Comparison of ENCODE assay signal across 26 cellular contexts in genomic region chr21:41824466-41825207, GRCh38. TPM values are rescaled to one million over a fixed set of nuclear protein-coding genes. Genes with fewer than 3 reads are reported as not detected.
"Had no signal": no experiment of that assay in that cellular context is flagged by ENCODE, and none has a peak within 500 bp of the region (broad histone marks: within the 10 kb centered on the region; RNA-seq: fewer than 3 reads in every experiment).

No MANE protein-coding gene starts in this region.

- H3K9me3 Mint-ChIP-seq: activated B cell treated with CpG ODN at 0.5 μM for 24 hours; activated CD4-positive, alpha-beta memory T cell treated with anti-CD3 and anti-CD28 coated beads for 36 hours; activated CD4-positive, alpha-beta T cell treated with anti-CD3 and anti-CD28 coated beads, Interleukin-2, amount 10 ng/mL, durations not matched to agents 24 days and 14 days; activated naive CD4-positive, alpha-beta T cell treated with anti-CD3 and anti-CD28 coated beads, Interleukin-2, amount 10 ng/mL, durations not matched to agents 7 days and 5 days; activated naive CD8-positive, alpha-beta T cell treated with anti-CD3 and anti-CD28 coated beads, Interleukin-2, amount 10 ng/mL, durations not matched to agents 7 days and 5 days; activated T-cell treated with anti-CD3 and anti-CD28 coated beads, Interleukin-2, amount 50 U/mL, for 4 hours; T-cell had no signal

- H3K27me3 ChIP-seq: adrenal gland, breast epithelium had no signal

- H3K4me1 Mint-ChIP-seq: activated B cell treated with CpG ODN at 0.5 μM for 24 hours; activated CD4-positive, alpha-beta T cell treated with anti-CD3 and anti-CD28 coated beads, Interleukin-2, amount 10 ng/mL, durations not matched to agents 24 days and 14 days; activated naive CD8-positive, alpha-beta T cell treated with anti-CD3 and anti-CD28 coated beads, Interleukin-2, amount 10 ng/mL, durations not matched to agents 7 days and 5 days; T-cell had no signal

- H3K36me3 ChIP-seq: breast epithelium had no signal

- H3K36me3 Mint-ChIP-seq: activated naive CD8-positive, alpha-beta T cell treated with anti-CD3 and anti-CD28 coated beads, Interleukin-2, amount 10 ng/mL, durations not matched to agents 7 days and 5 days had no signal

- H3K27ac ChIP-seq: adrenal gland, breast epithelium, SK-N-MC had no signal

- H3K4me1 ChIP-seq: adrenal gland, breast epithelium had no signal

- DNase-seq: activated B cell treated with CpG ODN at 0.5 μM for 24 hours; activated CD4-positive, alpha-beta memory T cell treated with anti-CD3 and anti-CD28 coated beads for 36 hours; activated CD4-positive, alpha-beta T cell treated with anti-CD3 and anti-CD28 coated beads for 1 hour; activated CD4-positive, alpha-beta T cell treated with anti-CD3 and anti-CD28 coated beads, Interleukin-2, amount 10 ng/mL, durations not matched to agents 24 days and 14 days; activated CD8-positive, alpha-beta memory T cell treated with anti-CD3 and anti-CD28 coated beads for 24 hours; activated effector memory CD4-positive, alpha-beta T cell treated with anti-CD3 and anti-CD28 coated beads, Interleukin-2, amount 50 U/mL, for 16 hours; activated naive CD8-positive, alpha-beta T cell treated with anti-CD3 and anti-CD28 coated beads, Interleukin-2, amount 10 ng/mL, durations not matched to agents 7 days and 5 days; activated T-cell treated with anti-CD3 and anti-CD28 coated beads, Interleukin-2, amount 50 U/mL, for 4 hours; adrenal gland; anterior cingulate cortex; caudate nucleus; KG1; NCI-H1105; NCI-H1436; NCI-H1694 treated with DMSO at 0.1 percent for 48 hours; NCI-H2227 treated with DMSO at 0.1 percent for 48 hours; NCI-H446 treated with DMSO at 0.1 percent for 48 hours; NCI-H524 treated with DMSO at 0.1 percent for 48 hours; NCI-H748 treated with DMSO at 0.1 percent for 48 hours; T-cell; T-helper 2 cell; T1000 had no signal

- H3K27me3 Mint-ChIP-seq: activated B cell treated with CpG ODN at 0.5 μM for 24 hours; activated CD4-positive, alpha-beta memory T cell treated with anti-CD3 and anti-CD28 coated beads for 36 hours; activated CD4-positive, alpha-beta T cell treated with anti-CD3 and anti-CD28 coated beads, Interleukin-2, amount 10 ng/mL, durations not matched to agents 24 days and 14 days; activated naive CD4-positive, alpha-beta T cell treated with anti-CD3 and anti-CD28 coated beads, Interleukin-2, amount 10 ng/mL, durations not matched to agents 7 days and 5 days; activated naive CD8-positive, alpha-beta T cell treated with anti-CD3 and anti-CD28 coated beads, Interleukin-2, amount 10 ng/mL, durations not matched to agents 7 days and 5 days; T-cell had no signal

- ATAC-seq: activated T-cell treated with anti-CD3 and anti-CD28 coated beads, Interleukin-2, amount 50 U/mL, for 4 hours; T-cell had no signal

- H3K9me3 ChIP-seq: adrenal gland, breast epithelium had no signal

- H3K4me3 ChIP-seq: adrenal gland, breast epithelium, SK-N-MC had no signal

- H3K27ac Mint-ChIP-seq: activated B cell treated with CpG ODN at 0.5 μM for 24 hours; activated CD4-positive, alpha-beta memory T cell treated with anti-CD3 and anti-CD28 coated beads for 36 hours; activated CD4-positive, alpha-beta T cell treated with anti-CD3 and anti-CD28 coated beads, Interleukin-2, amount 10 ng/mL, durations not matched to agents 24 days and 14 days; activated naive CD4-positive, alpha-beta T cell treated with anti-CD3 and anti-CD28 coated beads, Interleukin-2, amount 10 ng/mL, durations not matched to agents 7 days and 5 days; activated naive CD8-positive, alpha-beta T cell treated with anti-CD3 and anti-CD28 coated beads, Interleukin-2, amount 10 ng/mL, durations not matched to agents 7 days and 5 days; T-cell had no signal

- H3K4me3 Mint-ChIP-seq: activated B cell treated with CpG ODN at 0.5 μM for 24 hours; activated CD4-positive, alpha-beta memory T cell treated with anti-CD3 and anti-CD28 coated beads for 36 hours; activated CD4-positive, alpha-beta T cell treated with anti-CD3 and anti-CD28 coated beads, Interleukin-2, amount 10 ng/mL, durations not matched to agents 24 days and 14 days; activated naive CD4-positive, alpha-beta T cell treated with anti-CD3 and anti-CD28 coated beads, Interleukin-2, amount 10 ng/mL, durations not matched to agents 7 days and 5 days; activated naive CD8-positive, alpha-beta T cell treated with anti-CD3 and anti-CD28 coated beads, Interleukin-2, amount 10 ng/mL, durations not matched to agents 7 days and 5 days; activated T-cell treated with anti-CD3 and anti-CD28 coated beads, Interleukin-2, amount 50 U/mL, for 4 hours; T-cell had no signal

RNA-seq across cellular contexts. Expression of gene RIPK4, which starts 57.8 kb away (rescaled TPM):
- total RNA-seq: activated CD4-positive, alpha-beta T cell treated with anti-CD3 and anti-CD28 coated beads, Interleukin-2, amount 10 ng/mL, durations not matched to agents 24 days and 14 days; LHCN-M2 had no signal
